In genomic region chr1:47948126-47948525, GRCh38 we compare ENCODE assay signal across 16 cellular contexts. TPM values are rescaled to one million over a fixed set of nuclear protein-coding genes. Genes with fewer than 3 reads are reported as not detected.
A peak's percentile ranks its signal among the peaks of the same experiment; 100 is the strongest.
DNase-seq lines count a peak whose midpoint lies in the region; ATAC-seq, FAIRE-seq and TF ChIP-seq lines count a peak whose summit lies in the region.
"Had no signal": no experiment of that assay in that cellular context is flagged by ENCODE, and none has a peak within 500 bp of the region (broad histone marks: within the 10 kb centered on the region; RNA-seq: fewer than 3 reads in every experiment).

No MANE protein-coding gene starts in this region.

- FAIRE-seq in small intestine (lab: Jason Lieb, UNC) = no peak

- H3K27me3 Mint-ChIP-seq in WTC11 (ENCODE audit: low read depth) (peaks cover 13% of the 10 kb centered on the region; the same call in 1 of the 2 replicates), glutamatergic neuron (ENCODE audit: unreplicated experiment) (peaks cover 6% of the 10 kb centered on the region)

- POLR2A ChIA-PET in WTC11 (lab: Charles Lee) (no interaction called here), PC-9 (lab: Charles Lee; ENCODE audit: unreplicated experiment) (no interaction called here)

- H3K9me3 ChIP-seq in small intestine (ENCODE audit: control insufficient read depth, low read depth) (no peaks in the 10 kb centered on the region), PC-9 (ENCODE audit: insufficient read depth, low read depth) (no peaks in the 10 kb centered on the region)
- H3K9me3 ChIP-seq: heart left ventricle, spleen had no signal

- H3K9me2 ChIP-seq in PC-9 (ENCODE audit: insufficient read depth) = no peaks in the 10 kb centered on the region

- no peak overlapping the region for H3K4me3 Mint-ChIP-seq in WTC11
- H3K4me3 Mint-ChIP-seq in glutamatergic neuron (ENCODE audit: unreplicated experiment) = no peak overlapping the region
- H3K4me3 Mint-ChIP-seq: activated naive CD4-positive, alpha-beta T cell treated with anti-CD3 and anti-CD28 coated beads, Interleukin-2, amount 50 U/mL, for 24 hours; IgD-negative memory B cell had no signal

- H3K36me3 ChIP-seq in small intestine (ENCODE audit: control insufficient read depth in 2 of 2, insufficient read depth in 2 of 2, low read length in 2 of 2) = no peaks in the 10 kb centered on the region
- no peaks in the 10 kb centered on the region for H3K36me3 ChIP-seq in PC-9 (ENCODE audit: low read depth)
- H3K36me3 ChIP-seq: heart left ventricle, spleen had no signal

- CTCF ChIA-PET in WTC11 (lab: Charles Lee) = interaction anchor here (0.6 to 1.5 kb wide), 2 partner anchors 108 to 163 kb away, joined by 3 read pairs; no protein-coding TSS in a partner anchor
- CTCF ChIA-PET in PC-9 (lab: Charles Lee) = interaction anchor here (0.5 kb wide), 1 partner anchor 195 kb away, joined by 5 read pairs; no protein-coding TSS in a partner anchor

- intact Hi-C loops in PC-9 (cut with micrococcal nuclease; ENCODE audit: unreplicated experiment) = no loop called here

- H3K27ac Mint-ChIP-seq in WTC11 (no peak overlapping the region), glutamatergic neuron (ENCODE audit: unreplicated experiment) (no peak overlapping the region)
- H3K27ac Mint-ChIP-seq: activated naive CD4-positive, alpha-beta T cell treated with anti-CD3 and anti-CD28 coated beads, Interleukin-2, amount 50 U/mL, for 24 hours; IgD-negative memory B cell had no signal

- WGBS in small intestine, 3 donors = 20 to 60% (median 25%) methylated on average over 5 of the region's 5 CpGs

- H3K4me1 Mint-ChIP-seq in WTC11 = no peaks in the 10 kb centered on the region; the same call in 1 of the 2 replicates
- no peaks in the 10 kb centered on the region for H3K4me1 Mint-ChIP-seq in glutamatergic neuron (ENCODE audit: low read depth, unreplicated experiment)
- H3K4me1 Mint-ChIP-seq: activated naive CD4-positive, alpha-beta T cell treated with anti-CD3 and anti-CD28 coated beads, Interleukin-2, amount 50 U/mL, for 24 hours; IgD-negative memory B cell had no signal

- no peak overlapping the region for H3K4me3 ChIP-seq in small intestine (ENCODE audit: low read depth in 1 of 2, low read length in 2 of 2)
- no peak overlapping the region for H3K4me3 ChIP-seq in PC-9
- H3K4me3 ChIP-seq: heart left ventricle, SK-N-MC, spleen had no signal

- H3K9me3 Mint-ChIP-seq in WTC11 (no peaks in the 10 kb centered on the region), glutamatergic neuron (ENCODE audit: unreplicated experiment) (peaks cover 2% of the 10 kb centered on the region)
- H3K9me3 Mint-ChIP-seq: activated naive CD4-positive, alpha-beta T cell treated with anti-CD3 and anti-CD28 coated beads, Interleukin-2, amount 50 U/mL, for 24 hours; IgD-negative memory B cell had no signal

- no peaks in the 10 kb centered on the region for H3K36me3 Mint-ChIP-seq in WTC11
- H3K36me3 Mint-ChIP-seq in glutamatergic neuron (ENCODE audit: unreplicated experiment) = no peaks in the 10 kb centered on the region
- H3K36me3 Mint-ChIP-seq: activated naive CD4-positive, alpha-beta T cell treated with anti-CD3 and anti-CD28 coated beads, Interleukin-2, amount 50 U/mL, for 24 hours; IgD-negative memory B cell had no signal

- H3K4me1 ChIP-seq in small intestine (ENCODE audit: control insufficient read depth in 2 of 2, insufficient read depth in 1 of 2, low read depth in 1 of 2, low read length in 1 of 2) = peaks cover 0 to 4% of the 10 kb centered on the region in 2 donors
- H3K4me1 ChIP-seq in PC-9 (replicated peaks; ENCODE audit: insufficient read depth) = no peaks in the 10 kb centered on the region
- H3K4me1 ChIP-seq: spleen had no signal

- no TSS peak for BruUV-seq in PC-9 (replicated peaks; lab: Mats Ljungman, UMichigan)

- H4K20me1 ChIP-seq in PC-9 (ENCODE audit: insufficient read depth) = no peaks in the 10 kb centered on the region

- peak; percentile 53 for ATAC-seq in WTC11

- H3K4me2 ChIP-seq in PC-9 = no peak overlapping the region

- H3K27ac ChIP-seq in small intestine (ENCODE audit: low read depth in 1 of 2, low read length in 1 of 2) (no peak overlapping the region), PC-9 (no peak overlapping the region)
- H3K27ac ChIP-seq: 22Rv1, heart left ventricle, SK-N-MC, spleen had no signal

- H3K27me3 ChIP-seq in small intestine (ENCODE audit: control insufficient read depth in 2 of 2, insufficient read depth in 2 of 2, low read length in 2 of 2) = no peaks in the 10 kb centered on the region
- no peaks in the 10 kb centered on the region for H3K27me3 ChIP-seq in PC-9 (ENCODE audit: insufficient read depth, low read depth)
- H3K27me3 ChIP-seq: heart left ventricle, spleen had no signal

- no peaks in the 10 kb centered on the region for H3K79me2 ChIP-seq in PC-9 (ENCODE audit: low read depth)

- no peak overlapping the region for H2AFZ ChIP-seq in PC-9

- DNase-seq in DMS 273 (lab: John Stamatoyannopoulos, UW; ENCODE audit: unreplicated experiment) (peak; percentile 55), DMS 273 treated with DMSO at 0.1 percent for 48 hours (lab: John Stamatoyannopoulos, UW) (no peak), WTC11 (ENCODE audit: low spot score) (no peak), iPS-NIHi11 (ENCODE audit: low spot score) (peak; percentile 66), small intestine (peak; percentile 72), HUDEP-2 (lab: John Stamatoyannopoulos, UW; ENCODE audit: unreplicated experiment in 76 of 76) (no peak), glutamatergic neuron (no peak), PC-9 (no peak)
- DNase-seq: heart left ventricle, NCI-H2227 treated with DMSO at 0.1 percent for 48 hours, spleen had no signal

- TF ChIP-seq CTCF in WTC11 (IDR thresholded peaks at IDR 0.05) = no peak
- no peak for TF ChIP-seq CTCF in glutamatergic neuron (IDR thresholded peaks at IDR 0.05; ENCODE audit: partially characterized antibody, unreplicated experiment)
- no peak for TF ChIP-seq CTCF in PC-9 (conservative IDR thresholded peaks at IDR 0.05)

- no peaks in the 10 kb centered on the region for H3F3A ChIP-seq in PC-9 (ENCODE audit: insufficient read depth, low read depth)

TF ChIP-seq in WTC11, 78 proteins besides CTCF, POLR2A, EP300 and RAD21:
- no peak for TF ChIP-seq JUN (CRISPR knock-in tag; IDR thresholded peaks at IDR 0.05)
- no peak for TF ChIP-seq MAX (CRISPR knock-in tag; IDR thresholded peaks at IDR 0.05)
- no peak for TF ChIP-seq IRF1 (CRISPR knock-in tag; IDR thresholded peaks at IDR 0.05)
- no peak for TF ChIP-seq TEAD4 (CRISPR knock-in tag; IDR thresholded peaks at IDR 0.05)
- TF ChIP-seq USF2 (CRISPR knock-in tag; IDR thresholded peaks at IDR 0.05) = no peak
- TF ChIP-seq SOX15 (CRISPR knock-in tag; IDR thresholded peaks at IDR 0.05) = no peak
- no peak for TF ChIP-seq FOXP1 (CRISPR knock-in tag; IDR thresholded peaks at IDR 0.05; ENCODE audit: borderline replicate concordance)
- TF ChIP-seq ZBTB43 (CRISPR knock-in tag; IDR thresholded peaks at IDR 0.05) = no peak
- no peak for TF ChIP-seq FOXK1 (CRISPR knock-in tag; IDR thresholded peaks at IDR 0.05)
- TF ChIP-seq SMAD4 (CRISPR knock-in tag; IDR thresholded peaks at IDR 0.05) = no peak
- no peak for TF ChIP-seq ESRRA (CRISPR knock-in tag; IDR thresholded peaks at IDR 0.05; ENCODE audit: borderline replicate concordance)
- TF ChIP-seq MXD4 (CRISPR knock-in tag; IDR thresholded peaks at IDR 0.05; ENCODE audit: borderline replicate concordance) = no peak
- no peak for TF ChIP-seq ATF2 (CRISPR knock-in tag; IDR thresholded peaks at IDR 0.05; ENCODE audit: borderline replicate concordance, low read depth)

RNA-seq across cellular contexts. Expression of gene TRABD2B, which starts 49.1 kb away (rescaled TPM):
- total RNA-seq in WTC11 (2021) (7.8 to 10.8 TPM (median 10.3 TPM) in 3 replicates), glutamatergic neuron (ENCODE audit: unreplicated experiment) (0.64 TPM), PC-9 (2021) (not detected in 2 replicates)
- polyA plus RNA-seq in small intestine = 1 to 10 TPM in 1 of 3 donors, under 1 TPM in 1, not detected in 1; under 0.01 to 2.6 TPM
- total RNA-seq: myocyte had no signal
- polyA plus RNA-seq: IgD-negative memory B cell had no signal

Comparison
In these comparisons a context has a peak if more than half of its experiments do, and no peak if none do; other contexts are left out.
1. DNase-seq: peak in DMS 273 (single experiment), iPS-NIHi11 (single experiment) and small intestine (single experiment); none in DMS 273 treated with DMSO at 0.1 percent for 48 hours (single experiment), WTC11 (single experiment), HUDEP-2 (0 of 76), glutamatergic neuron (single experiment) and PC-9 (0 of 2).